In genomic region chr14:23542261-23542660, GRCh38 we compare ENCODE assay signal across 19 cellular contexts. TPM values are rescaled to one million over a fixed set of nuclear protein-coding genes. Genes with fewer than 3 reads are reported as not detected.
A peak's percentile ranks its signal among the peaks of the same experiment; 100 is the strongest.
DNase-seq lines count a peak whose midpoint lies in the region; ATAC-seq and TF ChIP-seq lines count a peak whose summit lies in the region.
"Had no signal": no experiment of that assay in that cellular context is flagged by ENCODE, and none has a peak within 500 bp of the region (broad histone marks: within the 10 kb centered on the region; RNA-seq: fewer than 3 reads in every experiment).

No MANE protein-coding gene starts in this region.

- H3K4me3 ChIP-seq in Karpas-422 (ENCODE audit: low read length) = no peak overlapping the region
- H3K4me3 ChIP-seq in dorsolateral prefrontal cortex = no peak overlapping the region
- H3K4me3 ChIP-seq: A549 had no signal

- H3K9me3 Mint-ChIP-seq in WTC11 = no peaks in the 10 kb centered on the region
- H3K9me3 Mint-ChIP-seq: CD4-positive, alpha-beta memory T cell; HFFc6 had no signal

- H3K4me3 Mint-ChIP-seq in WTC11 = no peak overlapping the region
- H3K4me3 Mint-ChIP-seq: CD4-positive, alpha-beta memory T cell; HFFc6 had no signal

- no peaks in the 10 kb centered on the region for H3K9me2 ChIP-seq in Karpas-422 (replicated peaks; ENCODE audit: insufficient read depth, low read length)

- peaks cover 32% of the 10 kb centered on the region for H3K4me1 ChIP-seq in Karpas-422 (ENCODE audit: low read length)
- H3K4me1 ChIP-seq: A549 had no signal

- intact Hi-C loops in dorsolateral prefrontal cortex (cut with DNase I) = no loop called here
- intact Hi-C loops in posterior vena cava (cut with DNase I) = no loop called here

- H3K27ac ChIP-seq in Karpas-422 (ENCODE audit: low read length) (no peak overlapping the region), dorsolateral prefrontal cortex (peak overlapping the region in 34 of 59 donors; percentile 0 to 88 (median 41))
- H3K27ac ChIP-seq: A549, C4-2B had no signal

- no peaks in the 10 kb centered on the region for H3K9me3 ChIP-seq in Karpas-422 (ENCODE audit: low read length)
- H3K9me3 ChIP-seq: A549, BE2C had no signal

- POLR2A ChIA-PET in WTC11 (lab: Charles Lee) = interaction anchor here (0.7 kb wide), 2 partner anchors 8 to 9 kb away, joined by 3 read pairs; partner anchors contain the start of gene ZFHX2

- no peaks in the 10 kb centered on the region for H3K36me3 ChIP-seq in Karpas-422 (ENCODE audit: insufficient read depth, low read length)
- H3K36me3 ChIP-seq: BE2C had no signal

- ATAC-seq in WTC11 (no peak), HG02763 (IDR thresholded peaks at IDR 0.05; ENCODE audit: unreplicated experiment) (no peak)
- ATAC-seq: A549 had no signal

- CTCF ChIA-PET in WTC11 (lab: Charles Lee) = interaction anchor here (1.4 to 7.8 kb wide), 4 partner anchors 11 to 58 kb away, joined by 5 to 181 read pairs (median 54); no protein-coding TSS in a partner anchor

- no peak for DNase-seq in Karpas-422
- no peak for DNase-seq in WTC11 (ENCODE audit: low spot score)
- DNase-seq in dorsolateral prefrontal cortex = no peak
- DNase-seq in posterior vena cava (ENCODE audit: low spot score) = peak; percentile 18
- DNase-seq in COLO668 (lab: John Stamatoyannopoulos, UW; ENCODE audit: unreplicated experiment) = no peak
- DNase-seq in NCI-H2171 treated with DMSO at 0.1 percent for 48 hours (lab: John Stamatoyannopoulos, UW) = no peak
- no peak for DNase-seq in SHP77 (lab: John Stamatoyannopoulos, UW)
- DNase-seq: BE2C; CD4-positive, alpha-beta memory T cell; COR-L47; DMS153; DMS79 treated with DMSO at 0.1 percent for 48 hours; EL; GOT3; HCEC 1CT; HFFc6 had no signal

- H4K20me1 ChIP-seq in Karpas-422 (ENCODE audit: insufficient read depth, low read depth, low read length) = no peaks in the 10 kb centered on the region

- no peak for TF ChIP-seq CTCF in WTC11 (IDR thresholded peaks at IDR 0.05)
- no peak for TF ChIP-seq CTCF in dorsolateral prefrontal cortex (IDR thresholded peaks at IDR 0.05 in 54 of 56, conservative IDR thresholded peaks at IDR 0.05 in 2 of 56; ENCODE audit: low read depth in 1 of 56, partially characterized antibody in 56 of 56)

- H3K4me1 Mint-ChIP-seq in WTC11 = peaks cover 39% of the 10 kb centered on the region

- peak overlapping the region; percentile 85 for H3K27ac Mint-ChIP-seq in WTC11
- H3K27ac Mint-ChIP-seq: CD4-positive, alpha-beta memory T cell; HFFc6 had no signal

- no peak overlapping the region for H3K4me2 ChIP-seq in Karpas-422 (ENCODE audit: low read depth, low read length, poor library complexity, severe bottlenecking)
- H3K4me2 ChIP-seq: A549 had no signal

- no peaks in the 10 kb centered on the region for H3K27me3 Mint-ChIP-seq in WTC11 (ENCODE audit: low read depth)

- no peaks in the 10 kb centered on the region for H3K79me2 ChIP-seq in Karpas-422 (ENCODE audit: low read length)

- peak overlapping the region; percentile 8; the same call in 1 of the 2 replicates for H3K9ac ChIP-seq in Karpas-422 (ENCODE audit: low read length)

- no peak overlapping the region for H2AFZ ChIP-seq in Karpas-422 (ENCODE audit: low read length)

- no peaks in the 10 kb centered on the region for H3K27me3 ChIP-seq in Karpas-422 (ENCODE audit: low read length)
- no peaks in the 10 kb centered on the region for H3K27me3 ChIP-seq in dorsolateral prefrontal cortex
- H3K27me3 ChIP-seq: BE2C had no signal

- peaks cover 12% of the 10 kb centered on the region for H3K36me3 Mint-ChIP-seq in WTC11
- H3K36me3 Mint-ChIP-seq: CD4-positive, alpha-beta memory T cell had no signal

TF ChIP-seq in WTC11, 78 proteins besides CTCF, POLR2A, EP300 and RAD21:
- TF ChIP-seq USF1 (CRISPR knock-in tag; IDR thresholded peaks at IDR 0.05) = no peak
- no peak for TF ChIP-seq ATF6 (CRISPR knock-in tag; IDR thresholded peaks at IDR 0.05)
- TF ChIP-seq AR (CRISPR knock-in tag; IDR thresholded peaks at IDR 0.05) = no peak
- TF ChIP-seq ZNF121 (CRISPR knock-in tag; IDR thresholded peaks at IDR 0.05) = no peak

RNA-seq across cellular contexts. Expression of gene ZFHX2, which starts 9.3 kb away (rescaled TPM):
- 0.07 and 0.32 TPM in 2 replicates for total RNA-seq in Karpas-422 (2014; rRNA removed; shearing (Covaris generic); ENCODE audit: low replicate concordance)
- 16.4 to 26.2 TPM (median 25.7 TPM) in 3 replicates for total RNA-seq in WTC11 (2021)
- total RNA-seq in dorsolateral prefrontal cortex = 10 to 100 TPM; 11.8 to 39.5 (median 21.5) TPM
- total RNA-seq in posterior vena cava = 1 to 10 TPM; 2.3 to 2.4 TPM

RNA-seq across cellular contexts. Expression of gene THTPA, which starts 13.8 kb away (rescaled TPM):
- 16.2 and 57.5 TPM in 2 replicates for total RNA-seq in Karpas-422 (2014; rRNA removed; shearing (Covaris generic); ENCODE audit: low replicate concordance)
- total RNA-seq in WTC11 (2021) (20.0 to 26.2 TPM (median 25.4 TPM) in 3 replicates), dorsolateral prefrontal cortex (10 to 100 TPM; 20.2 to 54.1 (median 34.9) TPM), posterior vena cava (10 to 100 TPM; 11.6 to 19.6 TPM)

RNA-seq across cellular contexts. Expression of gene AP1G2, which starts 25.3 kb away (rescaled TPM):
- 207 and 248 TPM in 2 replicates for total RNA-seq in Karpas-422 (2014; rRNA removed; shearing (Covaris generic); ENCODE audit: low replicate concordance)
- 108 to 122 TPM (median 115 TPM) in 3 replicates for total RNA-seq in WTC11 (2021)
- 100 to 1,000 TPM in 99 of 120 experiments, 10 to 100 TPM in 21; 48.8 to 291 (median 147) TPM for total RNA-seq in dorsolateral prefrontal cortex
- total RNA-seq in posterior vena cava = 10 to 100 TPM; 31.5 to 36.5 TPM

RNA-seq across cellular contexts. Expression of gene JPH4, which starts 36.3 kb away (rescaled TPM):
- total RNA-seq in Karpas-422 (2014; rRNA removed; shearing (Covaris generic); ENCODE audit: low replicate concordance) = 0.29 TPM in 1 of 2 replicates, not detected in the other
- 50.1 to 62.0 TPM (median 60.0 TPM) in 3 replicates for total RNA-seq in WTC11 (2021)
- total RNA-seq in dorsolateral prefrontal cortex = 100 to 1,000 TPM in 119 of 120 experiments, 10 to 100 TPM in 1; 61.3 to 302 (median 213) TPM
- total RNA-seq in posterior vena cava = 1 to 10 TPM; 4.3 to 5.6 TPM
- total RNA-seq: CD4-positive, alpha-beta memory T cell; HFFc6 had no signal
